Comparison of ENCODE assay signal across 20 cellular contexts in genomic region chr13:23574421-23574820, GRCh38. TPM values are rescaled to one million over a fixed set of nuclear protein-coding genes. Genes with fewer than 3 reads are reported as not detected.
A peak's percentile ranks its signal among the peaks of the same experiment; 100 is the strongest.
DNase-seq lines count a peak whose midpoint lies in the region; ATAC-seq and TF ChIP-seq lines count a peak whose summit lies in the region.
"Had no signal": no experiment of that assay in that cellular context is flagged by ENCODE, and none has a peak within 500 bp of the region (broad histone marks: within the 10 kb centered on the region; RNA-seq: fewer than 3 reads in every experiment).

No MANE protein-coding gene starts in this region.

- peaks cover 10% of the 10 kb centered on the region for H3K4me1 ChIP-seq in cardiac muscle cell (ENCODE audit: low read depth)
- peaks cover 0 to 42% (median 11%) of the 10 kb centered on the region in 9 donors for H3K4me1 ChIP-seq in heart right ventricle
- peaks cover 7% of the 10 kb centered on the region for H3K4me1 ChIP-seq in osteoblast (ENCODE audit: insufficient read depth, low read length)

- H3K9me3 ChIP-seq in cardiac muscle cell (ENCODE audit: low read depth) (no peaks in the 10 kb centered on the region), heart right ventricle (no peaks in the 10 kb centered on the region), osteoblast (ENCODE audit: low read depth, low read length) (no peaks in the 10 kb centered on the region)
- H3K9me3 ChIP-seq: SK-N-SH had no signal

- 47 to 53% methylated on average over 2 of the region's 2 CpGs for WGBS in heart right ventricle, 2 donors

- intact Hi-C loops in heart right ventricle (cut with DNase I) = loop anchor here in 6 of 10 donors (5.0 to 10.0 kb wide), 5 partner anchors 62 to 300 kb away; no protein-coding TSS in a partner anchor
- intact Hi-C loops in activated CD8-positive, alpha-beta T cell treated with anti-CD3 and anti-CD28 coated beads for 36 hours (cut with micrococcal nuclease) = no loop called here

- H3K36me3 ChIP-seq in cardiac muscle cell = no peaks in the 10 kb centered on the region
- no peaks in the 10 kb centered on the region for H3K36me3 ChIP-seq in heart right ventricle
- no peaks in the 10 kb centered on the region for H3K36me3 ChIP-seq in osteoblast (ENCODE audit: insufficient read depth, low read length)

- H3K79me2 ChIP-seq in osteoblast (ENCODE audit: insufficient read depth, low read length) = peaks cover 2% of the 10 kb centered on the region

- H3K27me3 ChIP-seq in cardiac muscle cell (no peaks in the 10 kb centered on the region), heart right ventricle (peaks cover 0 to 27% (median 0%) of the 10 kb centered on the region in 7 donors), osteoblast (ENCODE audit: insufficient read depth, low read length) (peaks cover 4% of the 10 kb centered on the region)

- no peak overlapping the region for H3K4me2 ChIP-seq in osteoblast (ENCODE audit: insufficient read depth, low read length)
- H3K4me2 ChIP-seq: SK-N-SH had no signal

- H3K4me3 Mint-ChIP-seq in glutamatergic neuron (ENCODE audit: unreplicated experiment) = peak overlapping the region; percentile 82
- no peak overlapping the region for H3K4me3 Mint-ChIP-seq in activated CD8-positive, alpha-beta T cell treated with anti-CD3 and anti-CD28 coated beads for 36 hours
- H3K4me3 Mint-ChIP-seq: CD8-positive, alpha-beta memory T cell; IgD-negative memory B cell had no signal

- POLR2A ChIA-PET in activated CD8-positive, alpha-beta T cell treated with anti-CD3 and anti-CD28 coated beads for 36 hours (lab: Charles Lee) = no interaction called here

- no peak overlapping the region for H3K27ac Mint-ChIP-seq in glutamatergic neuron (ENCODE audit: unreplicated experiment)
- no peak overlapping the region for H3K27ac Mint-ChIP-seq in activated CD8-positive, alpha-beta T cell treated with anti-CD3 and anti-CD28 coated beads for 36 hours
- H3K27ac Mint-ChIP-seq: CD8-positive, alpha-beta memory T cell; IgD-negative memory B cell had no signal

- no peaks in the 10 kb centered on the region for H4K20me1 ChIP-seq in osteoblast (ENCODE audit: insufficient read depth, low read length)

- CTCF ChIA-PET in activated CD8-positive, alpha-beta T cell treated with anti-CD3 and anti-CD28 coated beads for 36 hours (lab: Charles Lee) = no interaction called here

- ATAC-seq in heart right ventricle = no peak
- ATAC-seq in activated CD8-positive, alpha-beta T cell treated with anti-CD3 and anti-CD28 coated beads for 36 hours = no peak

- H3K36me3 Mint-ChIP-seq in glutamatergic neuron (ENCODE audit: unreplicated experiment) = peaks cover 5% of the 10 kb centered on the region
- no peaks in the 10 kb centered on the region for H3K36me3 Mint-ChIP-seq in activated CD8-positive, alpha-beta T cell treated with anti-CD3 and anti-CD28 coated beads for 36 hours (ENCODE audit: low read depth)
- H3K36me3 Mint-ChIP-seq: IgD-negative memory B cell had no signal

- H2AFZ ChIP-seq in osteoblast (ENCODE audit: low read length) = no peak overlapping the region

- peaks cover 19% of the 10 kb centered on the region for H3K9me3 Mint-ChIP-seq in glutamatergic neuron (ENCODE audit: unreplicated experiment)
- H3K9me3 Mint-ChIP-seq in activated CD8-positive, alpha-beta T cell treated with anti-CD3 and anti-CD28 coated beads for 36 hours = no peaks in the 10 kb centered on the region

- DNase-seq in cardiac muscle cell (ENCODE audit: low read depth in 1 of 2, low spot score in 1 of 2) (no peak), heart right ventricle (no peak), NCI-H82 (lab: John Stamatoyannopoulos, UW) (peak; percentile 86), glutamatergic neuron (no peak), osteoblast (ENCODE audit: insufficient read length, low spot score, missing footprints) (no peak), SKM-1 treated with dmso at 0.1 percent for 144 hours (lab: John Stamatoyannopoulos, UW; ENCODE audit: unreplicated experiment) (no peak)
- DNase-seq in activated CD8-positive, alpha-beta T cell treated with anti-CD3 and anti-CD28 coated beads for 36 hours = no peak
- DNase-seq: Calu3; CD8-positive, alpha-beta memory T cell; DMS53; GDM1; NCI-H1105 treated with DMSO at 0.1 percent for 48 hours; NCI-H2029 treated with DMSO at 0.1 percent for 48 hours; NCI-H446; NCI-H69; SHP77 treated with DMSO at 0.1 percent for 48 hours; SK-N-SH had no signal

- H3K4me3 ChIP-seq in cardiac muscle cell (peak overlapping the region; percentile 82), heart right ventricle (no peak overlapping the region), osteoblast (ENCODE audit: insufficient read depth, low read length) (no peak overlapping the region)

- peaks cover 22% of the 10 kb centered on the region for H3K4me1 Mint-ChIP-seq in glutamatergic neuron (ENCODE audit: low read depth, unreplicated experiment)
- peaks cover 3% of the 10 kb centered on the region for H3K4me1 Mint-ChIP-seq in activated CD8-positive, alpha-beta T cell treated with anti-CD3 and anti-CD28 coated beads for 36 hours (ENCODE audit: low read depth)

- H3K27me3 Mint-ChIP-seq in glutamatergic neuron (ENCODE audit: unreplicated experiment) = peaks cover 14% of the 10 kb centered on the region
- H3K27me3 Mint-ChIP-seq in activated CD8-positive, alpha-beta T cell treated with anti-CD3 and anti-CD28 coated beads for 36 hours = peaks cover 32% of the 10 kb centered on the region

- H3K27ac ChIP-seq in cardiac muscle cell = no peak overlapping the region
- peak overlapping the region in 3 of 10 donors; percentile 2 to 52 (median 38) for H3K27ac ChIP-seq in heart right ventricle
- H3K27ac ChIP-seq in osteoblast (ENCODE audit: low read depth, low read length) = no peak overlapping the region
- H3K27ac ChIP-seq: C4-2B, RWPE1 had no signal

- no peak for TF ChIP-seq CTCF in cardiac muscle cell (IDR thresholded peaks at IDR 0.05; ENCODE audit: low read depth, low read length)
- no peak for TF ChIP-seq CTCF in heart right ventricle (IDR thresholded peaks at IDR 0.05)
- TF ChIP-seq CTCF in glutamatergic neuron (IDR thresholded peaks at IDR 0.05; ENCODE audit: partially characterized antibody, unreplicated experiment) = no peak
- TF ChIP-seq CTCF in osteoblast (IDR thresholded peaks at IDR 0.05; ENCODE audit: extremely low read depth, low read depth, low read length) = no peak
- no peak for TF ChIP-seq CTCF in activated CD8-positive, alpha-beta T cell treated with anti-CD3 and anti-CD28 coated beads for 36 hours (IDR thresholded peaks at IDR 0.05)

RNA-seq across cellular contexts. Expression of gene TNFRSF19, which starts 4.2 kb away (rescaled TPM):
- total RNA-seq in cardiac muscle cell = 139 and 141 TPM in 2 replicates
- polyA plus RNA-seq in cardiac muscle cell = 91.3 and 124 TPM in 2 replicates
- 10 to 100 TPM; 25.5 to 49.6 (median 33.7) TPM for total RNA-seq in heart right ventricle
- polyA plus RNA-seq in heart right ventricle = 10 to 100 TPM; 17.8 to 20.9 TPM
- total RNA-seq in glutamatergic neuron (ENCODE audit: unreplicated experiment) = 188 TPM
- 73.8 and 77.5 TPM in 2 replicates for total RNA-seq in osteoblast
- not detected for total RNA-seq in activated CD8-positive, alpha-beta T cell treated with anti-CD3 and anti-CD28 coated beads for 36 hours
- total RNA-seq: CD8-positive, alpha-beta memory T cell had no signal
- polyA plus RNA-seq: CD8-positive, alpha-beta memory T cell had no signal

Comparison
In these comparisons a context has a peak if more than half of its experiments do, and no peak if none do; other contexts are left out.
1. RNA of gene TNFRSF19, which starts 4.2 kb away (total RNA-seq): 188 TPM in glutamatergic neuron (single experiment), 139 to 141 TPM in cardiac muscle cell, 73.8 to 77.5 TPM in osteoblast and 25.5 to 49.6 TPM in heart right ventricle; not detected in activated CD8-positive, alpha-beta T cell treated with anti-CD3 and anti-CD28 coated beads for 36 hours; every median in the first group is over 10 times any median in the second.